16 cellular contexts compared by ENCODE assay signal in the genomic region with DNA sequence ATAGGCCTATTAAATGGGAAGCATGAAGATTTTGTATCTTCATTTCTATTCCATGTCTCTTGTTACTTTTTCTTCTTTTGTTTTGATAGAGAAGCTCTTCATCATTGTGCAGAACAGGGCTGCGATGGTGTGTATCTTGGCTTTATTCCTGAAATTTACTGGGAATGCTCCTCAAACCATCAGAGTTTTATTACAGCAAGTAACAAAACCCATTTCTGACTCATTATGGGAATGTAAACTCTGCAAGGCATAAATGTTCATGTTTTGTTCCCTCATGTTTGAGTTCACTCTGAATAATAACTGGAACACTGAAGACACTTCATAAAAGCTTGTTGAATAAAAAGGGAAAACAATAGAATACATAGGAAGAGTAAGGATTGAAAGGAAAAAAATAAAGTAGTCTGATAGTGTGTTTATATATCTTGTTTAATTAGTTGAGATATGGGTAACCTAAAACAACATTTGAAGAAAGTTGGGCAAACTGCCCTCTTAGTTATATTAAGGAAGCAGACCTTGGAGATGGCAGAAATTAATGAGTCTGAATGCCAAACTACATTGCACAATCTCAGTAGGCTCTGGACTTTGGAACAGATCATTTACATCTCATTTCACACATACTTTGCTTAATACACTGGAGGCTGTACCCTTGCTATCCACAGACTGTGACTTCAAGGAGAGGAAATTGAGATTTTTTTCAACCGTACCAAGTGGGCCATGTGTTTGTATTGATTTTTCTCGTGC.
DNase-seq lines count a peak whose midpoint lies in the region; ATAC-seq, FAIRE-seq and TF ChIP-seq lines count a peak whose summit lies in the region.
"Had no signal": no experiment of that assay in that cellular context is flagged by ENCODE, and none has a peak within 500 bp of the region (broad histone marks: within the 10 kb centered on the region; RNA-seq: fewer than 3 reads in every experiment).

No MANE protein-coding gene starts in this region.

- peak; percentile 89 for FAIRE-seq in pancreas (lab: Jason Lieb, UNC)

- no peak for TF ChIP-seq CTCF in pancreas (IDR thresholded peaks at IDR 0.05)

- peak; percentile 97 to 99 (median 98) for ATAC-seq in pancreas
- no peak for ATAC-seq in HG02571 (IDR thresholded peaks at IDR 0.05; ENCODE audit: unreplicated experiment)
- ATAC-seq: naive thymus-derived CD4-positive, alpha-beta T cell had no signal

- peak overlapping the region in 2 of 4 donors; percentile 8 to 35 for H3K27ac ChIP-seq in pancreas
- H3K27ac ChIP-seq: skin epidermis, suprapubic skin, WERI-Rb-1 had no signal

- DNase-seq in H4 (ENCODE audit: low spot score) (peak; percentile 68), astrocyte of the hippocampus (ENCODE audit: low read depth, low spot score) (peak; percentile 83), glomerular endothelial cell (ENCODE audit: extremely low read depth, low read depth, low spot score) (peak; percentile 44), pancreas (peak in 3 of 6 donors; percentile 12 to 28 (median 16)), NOMO-1 (lab: John Stamatoyannopoulos, UW; ENCODE audit: unreplicated experiment in 2 of 2) (no peak)
- DNase-seq in NK-92 treated with Interleukin-12 subunit alpha and Interleukin-12 subunit beta, amount 100 ng/mL, for 24 hours (lab: John Stamatoyannopoulos, UW): no peak
- no peak for DNase-seq in activated effector memory CD4-positive, alpha-beta T cell treated with Interleukin-2 at 50 U/mL for 16 hours
- DNase-seq: effector memory CD4-positive, alpha-beta T cell; IMR-90; naive thymus-derived CD4-positive, alpha-beta T cell; NCI-H1436; NCI-H524 treated with DMSO at 0.1 percent for 48 hours; WERI-Rb-1 had no signal

- H3K4me3 ChIP-seq in pancreas: no peak overlapping the region
- H3K4me3 ChIP-seq: skin epidermis, suprapubic skin had no signal

- H3K27me3 ChIP-seq in pancreas: no peaks in the 10 kb centered on the region
- H3K27me3 ChIP-seq: suprapubic skin had no signal

- H3K4me1 ChIP-seq in pancreas: peaks cover 18 to 19% (median 18%) of the 10 kb centered on the region in 3 donors
- H3K4me1 ChIP-seq: suprapubic skin had no signal

- no peaks in the 10 kb centered on the region for H3K9me3 ChIP-seq in pancreas
- H3K9me3 ChIP-seq: suprapubic skin had no signal

- WGBS in pancreas, 2 donors: 10% methylated on average over 3 of the region's 3 CpGs

- H3K36me3 ChIP-seq in pancreas: no peaks in the 10 kb centered on the region
- H3K36me3 ChIP-seq: suprapubic skin, WERI-Rb-1 had no signal

- intact Hi-C loops in pancreas (cut with DNase I): no loop called here

Comparison
In these comparisons a context has a peak if more than half of its experiments do, and no peak if none do; other contexts are left out.
1. DNase-seq: peak in H4 (single experiment), astrocyte of the hippocampus (single experiment) and glomerular endothelial cell (single experiment); none in NOMO-1 (0 of 2), NK-92 treated with Interleukin-12 subunit alpha and Interleukin-12 subunit beta, amount 100 ng/mL, for 24 hours (single experiment) and activated effector memory CD4-positive, alpha-beta T cell treated with Interleukin-2 at 50 U/mL for 16 hours (single experiment).